In the genomic region with DNA sequence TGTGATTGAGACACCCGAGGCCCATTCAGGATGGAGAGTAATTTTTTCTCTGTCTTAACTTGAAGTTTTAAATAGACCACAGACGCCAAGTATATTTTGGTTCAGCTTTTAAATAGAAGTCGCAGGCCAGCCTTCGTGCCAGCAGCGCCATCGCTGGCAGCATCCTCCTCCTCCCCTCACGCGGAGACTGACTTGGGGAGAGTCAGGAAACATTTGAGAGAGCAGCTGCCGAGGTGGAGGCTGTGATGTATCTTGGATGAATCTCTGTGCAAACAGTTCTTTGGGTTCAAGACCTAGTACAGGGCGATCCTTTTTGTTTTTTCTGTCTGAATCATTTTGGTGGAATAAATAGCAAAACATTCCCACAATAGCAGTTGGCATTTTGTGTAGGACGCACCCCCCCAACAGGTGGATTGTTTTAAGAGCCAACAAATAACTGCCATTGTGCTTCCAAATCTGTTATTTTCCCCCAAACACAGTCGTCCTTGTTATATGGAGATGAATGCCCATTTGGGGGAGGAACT, we compare ENCODE assay signal across 8 cellular contexts. TPM values are rescaled to one million over a fixed set of nuclear protein-coding genes. Genes with fewer than 3 reads are reported as not detected.
DNase-seq lines count a peak whose midpoint lies in the region; ATAC-seq and TF ChIP-seq lines count a peak whose summit lies in the region.

No MANE protein-coding gene starts in this region.

- no peaks in the 10 kb centered on the region for H3K36me3 ChIP-seq in liver (ENCODE audit: control insufficient read depth in 4 of 4, insufficient read depth in 3 of 4, low read depth in 1 of 4, low read length in 3 of 4)

- peak overlapping the region; percentile 55 for H3K4me3 Mint-ChIP-seq in dendritic cell treated with granulocyte-macrophage colony-stimulating factor and Interleukin-4, amounts not matched to agents 40 ng/mL and 50 ng/mL, for 4 days

- H3K4me1 ChIP-seq in liver (ENCODE audit: control insufficient read depth in 4 of 4, insufficient read depth in 4 of 4, low read length in 3 of 4), result peaks cover 4 to 11% (median 8%) of the 10 kb centered on the region in 4 donors

- peaks cover 90% of the 10 kb centered on the region for H3K27me3 Mint-ChIP-seq in dendritic cell treated with granulocyte-macrophage colony-stimulating factor and Interleukin-4, amounts not matched to agents 40 ng/mL and 50 ng/mL, for 4 days

- TF ChIP-seq CTCF in liver (IDR thresholded peaks at IDR 0.05; ENCODE audit: low read depth, low read length, missing input control), result no peak

- no peak for ATAC-seq in HG03108 (IDR thresholded peaks at IDR 0.05; ENCODE audit: unreplicated experiment)

- no peaks in the 10 kb centered on the region for H3K36me3 Mint-ChIP-seq in dendritic cell treated with granulocyte-macrophage colony-stimulating factor and Interleukin-4, amounts not matched to agents 40 ng/mL and 50 ng/mL, for 4 days (ENCODE audit: low read depth)

- H3K9me3 ChIP-seq in liver (ENCODE audit: control insufficient read depth in 4 of 4, low read length in 3 of 4), result no peaks in the 10 kb centered on the region

- intact Hi-C loops in dendritic cell treated with granulocyte-macrophage colony-stimulating factor and Interleukin-4, amounts not matched to agents 40 ng/mL and 50 ng/mL, for 4 days (cut with micrococcal nuclease), result loop anchor here (5.0 to 10.0 kb wide), 3 partner anchors 69 to 519 kb away; no protein-coding TSS in a partner anchor

- no peak overlapping the region for H3K9ac ChIP-seq in liver (ENCODE audit: low read depth in 1 of 2, low read length in 2 of 2)

- no peak overlapping the region for H3K27ac ChIP-seq in liver (ENCODE audit: low read depth in 1 of 2, low read length in 2 of 2)

- peaks cover 25% of the 10 kb centered on the region for H3K4me1 Mint-ChIP-seq in dendritic cell treated with granulocyte-macrophage colony-stimulating factor and Interleukin-4, amounts not matched to agents 40 ng/mL and 50 ng/mL, for 4 days (ENCODE audit: low read depth)

- peak in 1 of 2 donors; percentile 8 for TF ChIP-seq RAD21 in liver (IDR thresholded peaks at IDR 0.05)

- no peaks in the 10 kb centered on the region for H3K9me3 Mint-ChIP-seq in dendritic cell treated with granulocyte-macrophage colony-stimulating factor and Interleukin-4, amounts not matched to agents 40 ng/mL and 50 ng/mL, for 4 days

- H3K27ac Mint-ChIP-seq in dendritic cell treated with granulocyte-macrophage colony-stimulating factor and Interleukin-4, amounts not matched to agents 40 ng/mL and 50 ng/mL, for 4 days, result no peak overlapping the region

- H3K4me3 ChIP-seq in liver (ENCODE audit: low read depth in 1 of 3, low read length in 3 of 3), result peak overlapping the region; percentile 20 to 77 (median 64)

- no peaks in the 10 kb centered on the region for H3K27me3 ChIP-seq in liver (ENCODE audit: control insufficient read depth in 4 of 4, insufficient read depth in 4 of 4, low read length in 3 of 4)

- WGBS in liver, result 10% methylated on average over 12 of the region's 12 CpGs

- DNase-seq in GM03348 (ENCODE audit: low spot score) (peak; percentile 51), LHCN-M2 (ENCODE audit: low read depth) (peak; percentile 80), GM19238 (ENCODE audit: insufficient read length, low spot score) (no peak)
- DNase-seq in activated CD4-positive, CD25-positive, alpha-beta regulatory T cell treated with anti-CD3 and anti-CD28 coated beads, Interleukin-2, amount 50 U/mL, for 16 hours (ENCODE audit: low read depth, low spot score), result peak; percentile 1
- DNase-seq in stimulated activated CD4-positive, alpha-beta T cell treated with anti-CD3 and anti-CD28 coated beads, Interleukin-4, amount 100 ng/mL, for 48 hours (ENCODE audit: low read depth in 2 of 2), result peak; percentile 16 to 23

TF ChIP-seq in liver, 16 proteins besides CTCF, POLR2A, EP300 and RAD21:
- no peak for TF ChIP-seq HNF4G (IDR thresholded peaks at IDR 0.05)
- TF ChIP-seq YY1 (IDR thresholded peaks at IDR 0.05), result peak; percentile 40

RNA-seq across cellular contexts. Expression of a gene that starts 0.9 kb away (rescaled TPM):
- 2.8 and 20.8 TPM in 2 replicates for total RNA-seq in LHCN-M2 (2014; rRNA removed)
- polyA plus RNA-seq in LHCN-M2 (2012), result 2.8 TPM
- total RNA-seq in liver, result 1 to 10 TPM in 1 of 2 donors, under 1 TPM in 1; 0.25 to 6.8 TPM
- polyA plus RNA-seq in liver, result 1 to 10 TPM in 1 of 2 donors, not detected in 1; 1.1 TPM
